1 cellular context compared by ENCODE assay signal in the genomic region with DNA sequence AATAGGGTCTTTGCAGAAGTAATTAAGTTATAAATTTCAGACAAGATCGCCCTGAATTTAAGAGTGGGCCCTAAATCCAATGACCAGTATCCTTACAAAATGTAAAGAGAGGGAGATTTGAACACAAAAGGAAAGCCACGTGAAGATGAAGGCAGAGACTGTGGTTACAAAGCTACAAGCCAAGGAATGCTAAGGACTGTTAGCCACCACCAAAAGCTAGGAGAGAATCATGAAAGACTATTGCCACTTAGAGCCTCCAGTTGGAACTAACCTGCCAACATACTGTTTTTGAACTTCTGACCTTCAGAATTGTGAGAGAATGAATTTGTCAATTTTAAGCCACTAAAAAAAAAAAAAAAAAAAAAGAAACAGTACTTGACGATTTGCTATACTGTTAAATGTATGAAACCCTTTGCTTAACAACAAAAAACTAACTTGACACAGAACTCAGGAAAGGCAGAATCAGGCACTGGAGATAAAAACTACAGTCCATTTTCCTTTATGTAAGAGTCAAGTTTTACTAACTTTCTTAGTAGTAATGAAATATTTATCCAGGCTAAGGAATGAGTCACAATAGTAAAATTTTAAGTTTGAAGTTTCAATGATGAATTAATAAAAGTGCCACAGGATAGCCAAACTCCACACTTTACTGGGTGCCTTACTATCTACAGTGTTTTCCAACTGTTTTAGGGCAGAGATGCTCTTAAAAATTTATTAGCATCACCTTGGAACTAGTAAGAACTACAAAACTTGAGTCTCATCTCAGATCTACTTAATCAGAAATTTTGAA.
TF ChIP-seq lines count a peak whose summit lies in the region.

No MANE protein-coding gene starts in this region.

TF ChIP-seq in SK-N-SH treated with all-trans-retinoic acid at 6 μM for 48 hours, 23 proteins besides CTCF, POLR2A, EP300 and RAD21 (continued from another document):
- TF ChIP-seq BACH2 (CRISPR knock-in tag; IDR thresholded peaks at IDR 0.05; ENCODE audit: borderline replicate concordance) (no peak), TOX (CRISPR knock-in tag; IDR thresholded peaks at IDR 0.05; ENCODE audit: borderline replicate concordance) (no peak)
